In genomic region chr16:85836706-85837582, GRCh38 we compare ENCODE assay signal across 18 cellular contexts.
"Had no signal": no experiment of that assay in that cellular context is flagged by ENCODE, and none has a peak within 500 bp of the region (broad histone marks: within the 10 kb centered on the region; RNA-seq: fewer than 3 reads in every experiment).

No MANE protein-coding gene starts in this region.

- ATAC-seq: activated CD8-positive, alpha-beta memory T cell treated with anti-CD3 and anti-CD28 coated beads, Interleukin-2, amount 10 ng/mL, durations not matched to agents 7 days and 5 days; activated T-cell treated with anti-CD3 and anti-CD28 coated beads, Interleukin-2, amount 50 U/mL, for 4 hours; left colon; natural killer cell; psoas muscle; sciatic nerve had no signal

- H3K27ac Mint-ChIP-seq: activated CD8-positive, alpha-beta memory T cell treated with anti-CD3 and anti-CD28 coated beads, Interleukin-2, amount 10 ng/mL, durations not matched to agents 7 days and 5 days; activated naive CD8-positive, alpha-beta T cell; natural killer cell; type B pancreatic cell had no signal

- H3K4me3 Mint-ChIP-seq: activated CD8-positive, alpha-beta memory T cell treated with anti-CD3 and anti-CD28 coated beads, Interleukin-2, amount 10 ng/mL, durations not matched to agents 7 days and 5 days; activated naive CD8-positive, alpha-beta T cell; activated T-cell treated with anti-CD3 and anti-CD28 coated beads, Interleukin-2, amount 50 U/mL, for 4 hours; natural killer cell; type B pancreatic cell had no signal

- H3K4me1 Mint-ChIP-seq: activated CD8-positive, alpha-beta memory T cell treated with anti-CD3 and anti-CD28 coated beads, Interleukin-2, amount 10 ng/mL, durations not matched to agents 7 days and 5 days had no signal

- H3K9me3 ChIP-seq: esophagus squamous epithelium, psoas muscle had no signal

- DNase-seq: activated CD4-positive, alpha-beta T cell treated with anti-CD3 and anti-CD28 coated beads for 1 hour; activated CD4-positive, alpha-beta T cell treated with anti-CD3 and anti-CD28 coated beads, Interleukin-2, amount 50 U/mL, for 48 hours; activated CD8-positive, alpha-beta memory T cell treated with anti-CD3 and anti-CD28 coated beads, Interleukin-2, amount 10 ng/mL, durations not matched to agents 7 days and 5 days; activated gamma-delta T cell; activated T-cell treated with anti-CD3 and anti-CD28 coated beads, Interleukin-2, amount 50 U/mL, for 4 hours; esophagus squamous epithelium; foreskin fibroblast; glutamatergic neuron; left colon; natural killer cell; occipital lobe; psoas muscle; stimulated activated CD4-positive, alpha-beta T cell treated with anti-CD3 and anti-CD28 coated beads, Interleukin-2, amount 100 ng/mL, for 24 hours; stimulated activated naive CD4-positive, alpha-beta T cell; substantia nigra had no signal

- H3K36me3 ChIP-seq: esophagus squamous epithelium had no signal

- H3K4me3 ChIP-seq: esophagus squamous epithelium, psoas muscle had no signal

- H3K9me3 Mint-ChIP-seq: activated T-cell treated with anti-CD3 and anti-CD28 coated beads, Interleukin-2, amount 50 U/mL, for 4 hours; natural killer cell; type B pancreatic cell had no signal

- H3K4me1 ChIP-seq: esophagus squamous epithelium, psoas muscle had no signal

- H3K27ac ChIP-seq: esophagus squamous epithelium, psoas muscle had no signal

- H3K36me3 Mint-ChIP-seq: activated CD8-positive, alpha-beta memory T cell treated with anti-CD3 and anti-CD28 coated beads, Interleukin-2, amount 10 ng/mL, durations not matched to agents 7 days and 5 days; activated naive CD8-positive, alpha-beta T cell; natural killer cell; type B pancreatic cell had no signal
